In genomic region chr21:44666401-44667320, GRCh38 we compare ENCODE assay signal across 25 cellular contexts. TPM values are rescaled to one million over a fixed set of nuclear protein-coding genes. Genes with fewer than 3 reads are reported as not detected.
DNase-seq lines count a peak whose midpoint lies in the region; ATAC-seq and FAIRE-seq lines count a peak whose summit lies in the region.
"Had no signal": no experiment of that assay in that cellular context is flagged by ENCODE, and none has a peak within 500 bp of the region (broad histone marks: within the 10 kb centered on the region; RNA-seq: fewer than 3 reads in every experiment).

KRTAP12-2 (minus strand) TSS chr21:44666927; CDS start chr21:44666886, 41 bp downstream.

- ATAC-seq in activated naive CD8-positive, alpha-beta T cell treated with anti-CD3 and anti-CD28 coated beads, Interleukin-2, amount 10 ng/mL, durations not matched to agents 7 days and 5 days (ENCODE audit: low read depth): no peak
- ATAC-seq in activated naive CD8-positive, alpha-beta T cell treated with anti-CD3 and anti-CD28 coated beads, Interleukin-2, amount 50 U/mL, for 24 hours: no peak
- ATAC-seq in sciatic nerve (no peak), left lobe of liver (no peak)
- ATAC-seq: stimulated activated naive CD8-positive, alpha-beta T cell treated with anti-CD3 and anti-CD28 coated beads, Interleukin-15, amount 100 ng/mL, for 72 hours; WTC11 had no signal

- DNase-seq in activated naive CD8-positive, alpha-beta T cell treated with anti-CD3 and anti-CD28 coated beads, Interleukin-2, amount 10 ng/mL, durations not matched to agents 7 days and 5 days: no peak
- no peak for DNase-seq in activated naive CD8-positive, alpha-beta T cell treated with anti-CD3 and anti-CD28 coated beads, Interleukin-2, amount 50 U/mL, for 24 hours
- peak; percentile 28 for DNase-seq in NCI-H2029 (lab: John Stamatoyannopoulos, UW)
- DNase-seq in epithelial cell of prostate (ENCODE audit: low read depth, low spot score): peak; percentile 3
- DNase-seq in sciatic nerve (ENCODE audit: low spot score): peak; percentile 17
- DNase-seq in RCC 7860 (ENCODE audit: low spot score): no peak
- no peak for DNase-seq in kidney tubule cell (ENCODE audit: low spot score)
- DNase-seq in left lobe of liver (ENCODE audit: low spot score): no peak
- DNase-seq: ACHN; activated CD4-positive, alpha-beta memory T cell treated with anti-CD3 and anti-CD28 coated beads, Interleukin-2, amount 10 ng/mL, durations not matched to agents 7 days and 5 days; activated T-cell treated with anti-CD3 and anti-CD28 coated beads, Interleukin-2, amount 50 U/mL, for 48 hours; DND-41; IMR-90; NCI-H510A; OCI-M1; stimulated activated CD4-positive, alpha-beta T cell treated with anti-CD3 and anti-CD28 coated beads, Interleukin-2, amount 100 ng/mL, for 24 hours; stimulated activated naive CD8-positive, alpha-beta T cell treated with anti-CD3 and anti-CD28 coated beads, Interleukin-15, amount 100 ng/mL, for 72 hours; T-helper 2 cell had no signal

- POLR2A ChIA-PET in activated naive CD8-positive, alpha-beta T cell treated with anti-CD3 and anti-CD28 coated beads, Interleukin-2, amount 10 ng/mL, durations not matched to agents 7 days and 5 days (lab: Charles Lee): no interaction called here

- H3K27me3 Mint-ChIP-seq in activated naive CD8-positive, alpha-beta T cell treated with anti-CD3 and anti-CD28 coated beads, Interleukin-2, amount 10 ng/mL, durations not matched to agents 7 days and 5 days: peaks cover 13% of the 10 kb centered on the region
- H3K27me3 Mint-ChIP-seq in activated naive CD8-positive, alpha-beta T cell treated with anti-CD3 and anti-CD28 coated beads, Interleukin-2, amount 50 U/mL, for 24 hours: peaks cover 2% of the 10 kb centered on the region
- H3K27me3 Mint-ChIP-seq: stimulated activated naive CD8-positive, alpha-beta T cell treated with anti-CD3 and anti-CD28 coated beads, Interleukin-15, amount 100 ng/mL, for 72 hours had no signal

- no peak within 1 kb of the TSS for H3K27ac ChIP-seq in epithelial cell of prostate
- H3K27ac ChIP-seq: SJSA1 had no signal

- peaks cover 9% of the 10 kb centered on the region for H3K36me3 Mint-ChIP-seq in activated naive CD8-positive, alpha-beta T cell treated with anti-CD3 and anti-CD28 coated beads, Interleukin-2, amount 10 ng/mL, durations not matched to agents 7 days and 5 days
- no peaks in the 10 kb centered on the region for H3K36me3 Mint-ChIP-seq in activated naive CD8-positive, alpha-beta T cell treated with anti-CD3 and anti-CD28 coated beads, Interleukin-2, amount 50 U/mL, for 24 hours (ENCODE audit: low read depth)
- H3K36me3 Mint-ChIP-seq: CD14-positive monocyte, type B pancreatic cell had no signal

- peak within 1 kb of the TSS; percentile 28 for H3K27ac Mint-ChIP-seq in activated naive CD8-positive, alpha-beta T cell treated with anti-CD3 and anti-CD28 coated beads, Interleukin-2, amount 10 ng/mL, durations not matched to agents 7 days and 5 days
- H3K27ac Mint-ChIP-seq in activated naive CD8-positive, alpha-beta T cell treated with anti-CD3 and anti-CD28 coated beads, Interleukin-2, amount 50 U/mL, for 24 hours: no peak within 1 kb of the TSS
- H3K27ac Mint-ChIP-seq: activated CD4-positive, alpha-beta memory T cell treated with anti-CD3 and anti-CD28 coated beads, Interleukin-2, amount 10 ng/mL, durations not matched to agents 7 days and 5 days; CD14-positive monocyte; type B pancreatic cell; WTC11 had no signal

- intact Hi-C loops in sciatic nerve (cut with DNase I): no loop called here

- no peaks in the 10 kb centered on the region for H3K4me1 Mint-ChIP-seq in activated naive CD8-positive, alpha-beta T cell treated with anti-CD3 and anti-CD28 coated beads, Interleukin-2, amount 10 ng/mL, durations not matched to agents 7 days and 5 days
- H3K4me1 Mint-ChIP-seq in activated naive CD8-positive, alpha-beta T cell treated with anti-CD3 and anti-CD28 coated beads, Interleukin-2, amount 50 U/mL, for 24 hours: peaks cover 3% of the 10 kb centered on the region
- H3K4me1 Mint-ChIP-seq: activated CD4-positive, alpha-beta memory T cell treated with anti-CD3 and anti-CD28 coated beads, Interleukin-2, amount 10 ng/mL, durations not matched to agents 7 days and 5 days; CD14-positive monocyte had no signal

- H3K4me3 Mint-ChIP-seq in activated naive CD8-positive, alpha-beta T cell treated with anti-CD3 and anti-CD28 coated beads, Interleukin-2, amount 10 ng/mL, durations not matched to agents 7 days and 5 days: no peak within 1 kb of the TSS
- H3K4me3 Mint-ChIP-seq in activated naive CD8-positive, alpha-beta T cell treated with anti-CD3 and anti-CD28 coated beads, Interleukin-2, amount 50 U/mL, for 24 hours: no peak within 1 kb of the TSS
- H3K4me3 Mint-ChIP-seq: activated CD4-positive, alpha-beta memory T cell treated with anti-CD3 and anti-CD28 coated beads, Interleukin-2, amount 10 ng/mL, durations not matched to agents 7 days and 5 days; CD14-positive monocyte; stimulated activated naive CD8-positive, alpha-beta T cell treated with anti-CD3 and anti-CD28 coated beads, Interleukin-15, amount 100 ng/mL, for 72 hours; type B pancreatic cell; WTC11 had no signal

- H3K9me3 Mint-ChIP-seq in activated naive CD8-positive, alpha-beta T cell treated with anti-CD3 and anti-CD28 coated beads, Interleukin-2, amount 10 ng/mL, durations not matched to agents 7 days and 5 days: peaks cover 24% of the 10 kb centered on the region
- H3K9me3 Mint-ChIP-seq in activated naive CD8-positive, alpha-beta T cell treated with anti-CD3 and anti-CD28 coated beads, Interleukin-2, amount 50 U/mL, for 24 hours: peaks cover 25% of the 10 kb centered on the region

- no peak for FAIRE-seq in RCC 7860 (lab: Jason Lieb, UNC)

RNA-seq across cellular contexts. Expression of gene KRTAP12-2, which starts in this region (rescaled TPM):
- total RNA-seq in activated naive CD8-positive, alpha-beta T cell treated with anti-CD3 and anti-CD28 coated beads, Interleukin-2, amount 10 ng/mL, durations not matched to agents 7 days and 5 days: not detected
- total RNA-seq in sciatic nerve (not detected), left lobe of liver (not detected)
- total RNA-seq: activated CD4-positive, alpha-beta memory T cell treated with anti-CD3 and anti-CD28 coated beads, Interleukin-2, amount 10 ng/mL, durations not matched to agents 7 days and 5 days; dermis microvascular lymphatic vessel endothelial cell; H4; IMR-90; osteoblast; SJSA1; WTC11 had no signal

Comparison
In these comparisons a context has a peak if more than half of its experiments do, and no peak if none do; other contexts are left out.
1. Peak in DNase-seq in sciatic nerve; RNA of the gene not detected or under 1 TPM.
2. DNase-seq: peak in NCI-H2029 (single experiment) and epithelial cell of prostate (single experiment); none in activated naive CD8-positive, alpha-beta T cell treated with anti-CD3 and anti-CD28 coated beads, Interleukin-2, amount 10 ng/mL, durations not matched to agents 7 days and 5 days (single experiment), activated naive CD8-positive, alpha-beta T cell treated with anti-CD3 and anti-CD28 coated beads, Interleukin-2, amount 50 U/mL, for 24 hours (single experiment), RCC 7860 (single experiment), kidney tubule cell (single experiment) and left lobe of liver (single experiment).